In genomic region chr2:147665035-147665434, GRCh38 we compare ENCODE assay signal across 20 cellular contexts.
DNase-seq lines count a peak whose midpoint lies in the region; ATAC-seq, FAIRE-seq and TF ChIP-seq lines count a peak whose summit lies in the region.
"Had no signal": no experiment of that assay in that cellular context is flagged by ENCODE, and none has a peak within 500 bp of the region (broad histone marks: within the 10 kb centered on the region; RNA-seq: fewer than 3 reads in every experiment).

No MANE protein-coding gene starts in this region.

- peak; percentile 17 for DNase-seq in AG20443 (ENCODE audit: low spot score)
- peak; percentile 12 for DNase-seq in GM03348 (ENCODE audit: low spot score)
- DNase-seq in T-helper 17 cell: no peak
- DNase-seq in globus pallidus (ENCODE audit: low spot score): peak; percentile 5
- no peak for DNase-seq in HTR-8/SVneo (ENCODE audit: insufficient read length, low spot score)
- no peak for DNase-seq in erythroblast (lab: John Stamatoyannopoulos, UW)
- no peak for DNase-seq in NCI-H2081 treated with DMSO at 0.1 percent for 48 hours (lab: John Stamatoyannopoulos, UW)
- no peak for DNase-seq in GM10266 (ENCODE audit: extremely low spot score)
- DNase-seq: Caco-2; effector memory CD4-positive, alpha-beta T cell; MM.1S; NCI-H1694; NCI-H748 treated with DMSO at 0.1 percent for 48 hours; psoas muscle; stimulated activated CD4-positive, alpha-beta T cell treated with anti-CD3 and anti-CD28 coated beads, Interleukin-2, amount 100 ng/mL, for 24 hours; stimulated activated naive CD4-positive, alpha-beta T cell had no signal

- FAIRE-seq in HTR-8/SVneo (lab: Jason Lieb, UNC): no peak

- peak overlapping the region; percentile 47 for H3K27ac Mint-ChIP-seq in T-helper 17 cell
- H3K27ac Mint-ChIP-seq: IgD-negative memory B cell; T-helper 1 cell treated with Interleukin-12 subunit alpha and Interleukin-12 subunit beta and Interleukin-4 antibody, amounts not matched to agents 30 μg/mL and 1 μg/mL, for 36 hours; WTC11 had no signal

- H3K4me3 Mint-ChIP-seq in T-helper 17 cell: no peak overlapping the region
- H3K4me3 Mint-ChIP-seq: activated naive CD8-positive, alpha-beta T cell; IgD-negative memory B cell; T-helper 1 cell treated with Interleukin-12 subunit alpha and Interleukin-12 subunit beta and Interleukin-4 antibody, amounts not matched to agents 30 μg/mL and 1 μg/mL, for 36 hours; WTC11 had no signal

- H3K4me1 Mint-ChIP-seq in T-helper 17 cell: peaks cover 19% of the 10 kb centered on the region

- no peaks in the 10 kb centered on the region for H3K27me3 Mint-ChIP-seq in T-helper 17 cell
- H3K27me3 Mint-ChIP-seq: activated naive CD8-positive, alpha-beta T cell; IgD-negative memory B cell had no signal

- TF ChIP-seq CTCF in GM10266 (IDR thresholded peaks at IDR 0.05; ENCODE audit: control insufficient read depth, insufficient read depth, low read depth, missing control alignments): no peak

- ATAC-seq in T-helper 17 cell: no peak
- ATAC-seq: psoas muscle, WTC11 had no signal

- H3K36me3 Mint-ChIP-seq in T-helper 17 cell (ENCODE audit: low read depth): no peaks in the 10 kb centered on the region
- H3K36me3 Mint-ChIP-seq: activated naive CD8-positive, alpha-beta T cell; IgD-negative memory B cell; WTC11 had no signal

- TF ChIP-seq POLR2A in erythroblast (IDR thresholded peaks at IDR 0.05; ENCODE audit: low read length): no peak

- H3K9me3 ChIP-seq in T-helper 17 cell (ENCODE audit: control insufficient read depth, low read length, poor library complexity, severe bottlenecking): no peaks in the 10 kb centered on the region
- H3K9me3 ChIP-seq: Caco-2, psoas muscle had no signal

Comparison
In these comparisons a context has a peak if more than half of its experiments do, and no peak if none do; other contexts are left out.
1. DNase-seq: peak in AG20443 (single experiment), GM03348 (single experiment) and globus pallidus (single experiment); none in T-helper 17 cell (0 of 3), HTR-8/SVneo (single experiment), erythroblast (0 of 2), NCI-H2081 treated with DMSO at 0.1 percent for 48 hours (single experiment) and GM10266 (single experiment).